ENCODE assay signal across 9 cellular contexts in genomic region chr17:38667099-38667786, GRCh38. TPM values are rescaled to one million over a fixed set of nuclear protein-coding genes. Genes with fewer than 3 reads are reported as not detected.
DNase-seq lines count a peak whose midpoint lies in the region; ATAC-seq and TF ChIP-seq lines count a peak whose summit lies in the region.
"Had no signal": no experiment of that assay in that cellular context is flagged by ENCODE, and none has a peak within 500 bp of the region (broad histone marks: within the 10 kb centered on the region; RNA-seq: fewer than 3 reads in every experiment).

No MANE protein-coding gene starts in this region.

- peak; percentile 82 for ATAC-seq in PC-3
- ATAC-seq in upper lobe of left lung (ENCODE audit: low FRiP score in 2 of 2), result peak; percentile 74 to 86
- ATAC-seq in HG03108 (IDR thresholded peaks at IDR 0.05; ENCODE audit: unreplicated experiment), result no peak

- no peak overlapping the region for H2BK5ac ChIP-seq in neuronal stem cell (ENCODE audit: low read length)

- no peak overlapping the region for H4K8ac ChIP-seq in neuronal stem cell (ENCODE audit: low read depth, low read length)

- H4K20me1 ChIP-seq in PC-3 (ENCODE audit: low read length), result no peaks in the 10 kb centered on the region

- TF ChIP-seq POLR2A in upper lobe of left lung (IDR thresholded peaks at IDR 0.05), result no peak

- CTCF ChIA-PET in PC-3 (lab: Charles Lee), result interaction anchor here (2.5 kb wide), 1 partner anchor 109 kb away, joined by 20 read pairs; no protein-coding TSS in a partner anchor

- WGBS in neuronal stem cell (ENCODE audit: extremely low coverage in 2 of 2, insufficient read length in 2 of 2, insufficient replicate concordance in 1 of 2), 2 donors, result no CpG with 5 or more reads among the region's 7 CpGs
- WGBS in upper lobe of left lung, 2 donors, result 35 to 36% methylated on average over 7 of the region's 7 CpGs

- BruUV-seq in PC-3 (replicated peaks; lab: Mats Ljungman, UMichigan), result no TSS peak

- no peak overlapping the region for H3K18ac ChIP-seq in neuronal stem cell (ENCODE audit: low read length)

- H2AFZ ChIP-seq in PC-3 (ENCODE audit: low read length) (no peak overlapping the region), neuronal stem cell (ENCODE audit: low read length) (no peak overlapping the region)

- H3K9ac ChIP-seq in PC-3 (ENCODE audit: low read length), result no peak overlapping the region
- no peak overlapping the region for H3K9ac ChIP-seq in neuronal stem cell (ENCODE audit: low read depth, low read length, poor library complexity)

- peaks cover 64% of the 10 kb centered on the region for H3K27me3 Mint-ChIP-seq in activated T-helper 1 cell treated with anti-CD3 and anti-CD28 coated beads, Interleukin-12 subunit alpha, Interleukin-12 subunit beta, Interleukin-2, Interleukin-4 antibody, amounts not matched to agents 30 ng/mL and 10 ng/mL and 1 ng/mL, durations not matched to agents 14 hours and 24 hours and 36 hours (ENCODE audit: insufficient read depth)

- no peak overlapping the region for H3K27ac Mint-ChIP-seq in activated T-helper 1 cell treated with anti-CD3 and anti-CD28 coated beads, Interleukin-12 subunit alpha, Interleukin-12 subunit beta, Interleukin-2, Interleukin-4 antibody, amounts not matched to agents 30 ng/mL and 10 ng/mL and 1 ng/mL, durations not matched to agents 14 hours and 24 hours and 36 hours

- H3K9me3 ChIP-seq in PC-3 (ENCODE audit: low read length) (no peaks in the 10 kb centered on the region), neuronal stem cell (replicated peaks in 1 of 2; ENCODE audit: control insufficient read depth in 2 of 2, insufficient read depth in 1 of 2, low read depth in 1 of 2, low read length in 2 of 2) (no peaks in the 10 kb centered on the region), upper lobe of left lung (no peaks in the 10 kb centered on the region)

- H2AK5ac ChIP-seq in neuronal stem cell (ENCODE audit: low read depth, low read length), result no peak overlapping the region

- no peak overlapping the region for H3K14ac ChIP-seq in neuronal stem cell (ENCODE audit: low read length)

- no peak overlapping the region for H3K4ac ChIP-seq in neuronal stem cell (ENCODE audit: low read length)

- H3K36me3 Mint-ChIP-seq in activated T-helper 1 cell treated with anti-CD3 and anti-CD28 coated beads, Interleukin-12 subunit alpha, Interleukin-12 subunit beta, Interleukin-2, Interleukin-4 antibody, amounts not matched to agents 30 ng/mL and 10 ng/mL and 1 ng/mL, durations not matched to agents 14 hours and 24 hours and 36 hours (ENCODE audit: low read depth), result peaks cover 14% of the 10 kb centered on the region

- no peaks in the 10 kb centered on the region for H3K79me1 ChIP-seq in neuronal stem cell (ENCODE audit: low read depth, low read length)

- no peak overlapping the region for H3K4me3 Mint-ChIP-seq in activated T-helper 1 cell treated with anti-CD3 and anti-CD28 coated beads, Interleukin-12 subunit alpha, Interleukin-12 subunit beta, Interleukin-2, Interleukin-4 antibody, amounts not matched to agents 30 ng/mL and 10 ng/mL and 1 ng/mL, durations not matched to agents 14 hours and 24 hours and 36 hours

- H3K27me3 ChIP-seq in PC-3 (ENCODE audit: low read length) (no peaks in the 10 kb centered on the region), neuronal stem cell (ENCODE audit: control insufficient read depth in 3 of 3, insufficient read depth in 3 of 3, low read depth in 1 of 3, low read length in 3 of 3) (peaks cover 6 to 37% (median 33%) of the 10 kb centered on the region in 3 experiments), upper lobe of left lung (peaks cover 0 to 24% (median 12%) of the 10 kb centered on the region in 4 donors)

- H2BK12ac ChIP-seq in neuronal stem cell (ENCODE audit: low read length), result no peak overlapping the region

- peaks cover 17% of the 10 kb centered on the region for H3K4me1 Mint-ChIP-seq in activated T-helper 1 cell treated with anti-CD3 and anti-CD28 coated beads, Interleukin-12 subunit alpha, Interleukin-12 subunit beta, Interleukin-2, Interleukin-4 antibody, amounts not matched to agents 30 ng/mL and 10 ng/mL and 1 ng/mL, durations not matched to agents 14 hours and 24 hours and 36 hours (ENCODE audit: low read depth)

- H3K36me3 ChIP-seq in PC-3 (ENCODE audit: low read depth, low read length), result no peaks in the 10 kb centered on the region
- H3K36me3 ChIP-seq in neuronal stem cell (replicated peaks in 1 of 2; ENCODE audit: control insufficient read depth in 2 of 2, insufficient read depth in 2 of 2, low read length in 2 of 2), result no peaks in the 10 kb centered on the region
- no peaks in the 10 kb centered on the region for H3K36me3 ChIP-seq in upper lobe of left lung

- no peak overlapping the region for H2BK15ac ChIP-seq in neuronal stem cell (ENCODE audit: low read length)

- no peaks in the 10 kb centered on the region for H3K4me1 ChIP-seq in PC-3 (ENCODE audit: insufficient read depth, low read length)
- peaks cover 10 to 14% of the 10 kb centered on the region in 2 donors for H3K4me1 ChIP-seq in neuronal stem cell (ENCODE audit: control insufficient read depth in 2 of 2, insufficient read depth in 1 of 2, low read depth in 1 of 2, low read length in 2 of 2)
- no peaks in the 10 kb centered on the region for H3K4me1 ChIP-seq in upper lobe of left lung

- H4K91ac ChIP-seq in neuronal stem cell (ENCODE audit: low read depth, low read length, poor library complexity), result no peak overlapping the region

- no peak overlapping the region for H3K4me2 ChIP-seq in PC-3 (ENCODE audit: low read length)
- no peak overlapping the region for H3K4me2 ChIP-seq in neuronal stem cell (ENCODE audit: insufficient read depth, low read length, poor library complexity, severe bottlenecking)

- H3K4me3 ChIP-seq in PC-3 (ENCODE audit: low read length) (no peak overlapping the region), fibroblast of the aortic adventitia (ENCODE audit: low read depth, low read length) (no peak overlapping the region), neuronal stem cell (ENCODE audit: low read length in 2 of 2) (no peak overlapping the region), upper lobe of left lung (no peak overlapping the region)
- H3K4me3 ChIP-seq: SK-N-MC had no signal

- peak; percentile 89 for TF ChIP-seq CTCF in PC-3 (conservative IDR thresholded peaks at IDR 0.05; ENCODE audit: low read depth, low read length)
- peak; percentile 100 for TF ChIP-seq CTCF in fibroblast of the aortic adventitia (IDR thresholded peaks at IDR 0.05; ENCODE audit: insufficient read depth, low read length)
- TF ChIP-seq CTCF in upper lobe of left lung (IDR thresholded peaks at IDR 0.05), result peak; percentile 90 to 98 (median 95)

- no peaks in the 10 kb centered on the region for H3F3A ChIP-seq in PC-3 (ENCODE audit: low read length, unreplicated experiment)

- no peaks in the 10 kb centered on the region for H3K9me2 ChIP-seq in PC-3 (replicated peaks; ENCODE audit: low read length)

- H2BK120ac ChIP-seq in neuronal stem cell (ENCODE audit: low read depth, low read length), result no peak overlapping the region

- H3K27ac ChIP-seq in PC-3 (ENCODE audit: low read length), result no peak overlapping the region
- H3K27ac ChIP-seq in neuronal stem cell (replicated peaks; ENCODE audit: low read length), result no peak overlapping the region
- no peak overlapping the region for H3K27ac ChIP-seq in upper lobe of left lung
- H3K27ac ChIP-seq: SK-N-MC had no signal

- H3K79me2 ChIP-seq in PC-3 (ENCODE audit: low read length), result no peaks in the 10 kb centered on the region

- POLR2A ChIA-PET in PC-3 (lab: Charles Lee; ENCODE audit: unreplicated experiment), result interaction anchor here (0.6 kb wide), 1 partner anchor 35 kb away, joined by 3 read pairs; no protein-coding TSS in a partner anchor

- intact Hi-C loops in PC-3 (cut with micrococcal nuclease), result loop anchor here (1.0 to 10.0 kb wide), 3 partner anchors 109 to 242 kb away; partner anchors contain the start of gene ARHGAP23
- intact Hi-C loops in activated T-helper 1 cell treated with anti-CD3 and anti-CD28 coated beads, Interleukin-12 subunit alpha, Interleukin-12 subunit beta, Interleukin-2, Interleukin-4 antibody, amounts not matched to agents 30 ng/mL and 10 ng/mL and 1 ng/mL, durations not matched to agents 14 hours and 24 hours and 36 hours (cut with micrococcal nuclease), result loop anchor here (1.0 to 5.0 kb wide), 5 partner anchors 60 to 244 kb away; partner anchors contain the start of gene SRCIN1

- no peaks in the 10 kb centered on the region for H3K9me3 Mint-ChIP-seq in activated T-helper 1 cell treated with anti-CD3 and anti-CD28 coated beads, Interleukin-12 subunit alpha, Interleukin-12 subunit beta, Interleukin-2, Interleukin-4 antibody, amounts not matched to agents 30 ng/mL and 10 ng/mL and 1 ng/mL, durations not matched to agents 14 hours and 24 hours and 36 hours

- TF ChIP-seq EP300 in upper lobe of left lung (IDR thresholded peaks at IDR 0.05), result no peak

- in situ Hi-C loops in KBM-7 (cut with MboI; ENCODE audit: low pct_unique_long_range_greater_than_20kb, low sequenced_read_pairs), result no loop called here

- H3K23ac ChIP-seq in neuronal stem cell (ENCODE audit: low read depth, low read length, poor library complexity), result no peak overlapping the region

- DNase-seq in DMS 273 treated with DMSO at 0.1 percent for 48 hours (lab: John Stamatoyannopoulos, UW) (peak; percentile 46), KBM-7 (peak; percentile 77), PC-3 (peak; percentile 74), fibroblast of the aortic adventitia (ENCODE audit: low read depth) (peak; percentile 75), neuronal stem cell (ENCODE audit: low spot score) (peak; percentile 74), upper lobe of left lung (peak in 1 of 2 donors; percentile 66)
- peak; percentile 54 for DNase-seq in activated T-helper 1 cell treated with anti-CD3 and anti-CD28 coated beads, Interleukin-12 subunit alpha, Interleukin-12 subunit beta, Interleukin-2, Interleukin-4 antibody, amounts not matched to agents 30 ng/mL and 10 ng/mL and 1 ng/mL, durations not matched to agents 14 hours and 24 hours and 36 hours (ENCODE audit: low spot score)

RNA-seq across cellular contexts. Expression of gene EPOP, which starts 7.5 kb away (rescaled TPM):
- total RNA-seq in PC-3 (2014; rRNA removed) (12.6 and 17.7 TPM in 2 replicates), fibroblast of the aortic adventitia (ENCODE audit: low replicate concordance) (0.99 and 5.0 TPM in 2 replicates), upper lobe of left lung (1 to 10 TPM; 1.1 to 2.3 (median 1.8) TPM)
- 56.5 and 58.8 TPM in 2 replicates for total RNA-seq in activated T-helper 1 cell treated with anti-CD3 and anti-CD28 coated beads, Interleukin-12 subunit alpha, Interleukin-12 subunit beta, Interleukin-2, Interleukin-4 antibody, amounts not matched to agents 30 ng/mL and 10 ng/mL and 1 ng/mL, durations not matched to agents 14 hours and 24 hours and 36 hours
- 17.0 TPM for polyA plus RNA-seq in neuronal stem cell (2013, experiment 1 of 2)
- 16.8 TPM for polyA plus RNA-seq in neuronal stem cell (2013, experiment 2 of 2)

RNA-seq across cellular contexts. Expression of gene MLLT6, which starts 37.8 kb away (rescaled TPM):
- total RNA-seq in PC-3 (2014; rRNA removed) (24.7 and 28.7 TPM in 2 replicates), fibroblast of the aortic adventitia (ENCODE audit: low replicate concordance) (19.1 and 38.7 TPM in 2 replicates), upper lobe of left lung (100 to 1,000 TPM in 4 of 6 donors, 10 to 100 TPM in 2; 69.2 to 305 (median 122) TPM)
- 250 and 252 TPM in 2 replicates for total RNA-seq in activated T-helper 1 cell treated with anti-CD3 and anti-CD28 coated beads, Interleukin-12 subunit alpha, Interleukin-12 subunit beta, Interleukin-2, Interleukin-4 antibody, amounts not matched to agents 30 ng/mL and 10 ng/mL and 1 ng/mL, durations not matched to agents 14 hours and 24 hours and 36 hours
- 14.2 TPM for polyA plus RNA-seq in neuronal stem cell (2013, experiment 1 of 2)
- polyA plus RNA-seq in neuronal stem cell (2013, experiment 2 of 2), result 14.1 TPM
